ENCODE assay signal across 36 cellular contexts in genomic region chr4:2127609-2128300, GRCh38.
"Had no signal": no experiment of that assay in that cellular context is flagged by ENCODE, and none has a peak within 500 bp of the region (broad histone marks: within the 10 kb centered on the region; RNA-seq: fewer than 3 reads in every experiment).

No MANE protein-coding gene starts in this region.

- ATAC-seq: activated T-cell treated with anti-CD3 and anti-CD28 coated beads, Interleukin-2, amount 50 U/mL, for 4 hours; activated T-helper 17 cell treated with anti-CD3 and anti-CD28 coated beads, Interleukin-2, amount 50 U/mL, for 72 hours; effector memory CD8-positive, alpha-beta T cell; left cardiac atrium; left ventricle myocardium superior; naive thymus-derived CD4-positive, alpha-beta T cell; psoas muscle; stimulated activated naive B cell treated with anti-CD40 and anti-IgM and Interleukin-4, amounts not matched to agents 10 μg/mL and 1 μg/mL and 100 μg/mL, for 72 hours had no signal

- H2AFZ ChIP-seq: parathyroid adenoma had no signal

- H3K27ac Mint-ChIP-seq: activated CD4-positive, alpha-beta memory T cell treated with anti-CD3 and anti-CD28 coated beads, Interleukin-2, amount 10 ng/mL, durations not matched to agents 7 days and 5 days; activated CD4-positive, alpha-beta T cell treated with anti-CD3 and anti-CD28 coated beads, Interleukin-2, amount 10 ng/mL, durations not matched to agents 24 days and 14 days; activated T-helper 17 cell treated with anti-CD3 and anti-CD28 coated beads, Interleukin-2, amount 50 U/mL, for 72 hours; effector memory CD8-positive, alpha-beta T cell; stimulated activated naive B cell treated with anti-CD40 and anti-IgM and Interleukin-4, amounts not matched to agents 10 μg/mL and 1 μg/mL and 100 μg/mL, for 72 hours; T-helper 1 cell treated with Interleukin-12 subunit alpha and Interleukin-12 subunit beta and Interleukin-4 antibody, amounts not matched to agents 30 μg/mL and 1 μg/mL, for 36 hours had no signal

- H3K9me3 ChIP-seq: psoas muscle, thyroid gland had no signal

- H3K27me3 Mint-ChIP-seq: activated CD4-positive, alpha-beta memory T cell treated with anti-CD3 and anti-CD28 coated beads, Interleukin-2, amount 10 ng/mL, durations not matched to agents 7 days and 5 days; activated CD4-positive, alpha-beta T cell treated with anti-CD3 and anti-CD28 coated beads, Interleukin-2, amount 10 ng/mL, durations not matched to agents 24 days and 14 days; activated T-helper 17 cell treated with anti-CD3 and anti-CD28 coated beads, Interleukin-2, amount 50 U/mL, for 72 hours had no signal

- H3K4me2 ChIP-seq: smooth muscle cell had no signal

- H3K4me3 ChIP-seq: coronary artery, dorsolateral prefrontal cortex, psoas muscle, right atrium auricular region, smooth muscle cell, stomach, thyroid gland, upper lobe of right lung had no signal

- H3K79me2 ChIP-seq: parathyroid adenoma had no signal

- H3K4me1 ChIP-seq: parathyroid adenoma, psoas muscle, right atrium auricular region, stomach, thyroid gland, upper lobe of right lung had no signal

- H3K27me3 ChIP-seq: dorsolateral prefrontal cortex, right atrium auricular region, stomach, thyroid gland, upper lobe of right lung had no signal

- H3K27ac ChIP-seq: coronary artery, dorsolateral prefrontal cortex, parathyroid adenoma, psoas muscle, right atrium auricular region, stomach, thyroid gland, upper lobe of right lung had no signal

- H3K4me3 Mint-ChIP-seq: activated CD4-positive, alpha-beta memory T cell treated with anti-CD3 and anti-CD28 coated beads, Interleukin-2, amount 10 ng/mL, durations not matched to agents 7 days and 5 days; activated CD4-positive, alpha-beta T cell treated with anti-CD3 and anti-CD28 coated beads, Interleukin-2, amount 10 ng/mL, durations not matched to agents 24 days and 14 days; activated T-cell treated with anti-CD3 and anti-CD28 coated beads, Interleukin-2, amount 50 U/mL, for 4 hours; activated T-helper 17 cell treated with anti-CD3 and anti-CD28 coated beads, Interleukin-2, amount 50 U/mL, for 72 hours; central memory CD8-positive, alpha-beta T cell; effector memory CD8-positive, alpha-beta T cell; naive thymus-derived CD4-positive, alpha-beta T cell; stimulated activated naive B cell treated with anti-CD40 and anti-IgM and Interleukin-4, amounts not matched to agents 10 μg/mL and 1 μg/mL and 100 μg/mL, for 72 hours; T-helper 1 cell treated with Interleukin-12 subunit alpha and Interleukin-12 subunit beta and Interleukin-4 antibody, amounts not matched to agents 30 μg/mL and 1 μg/mL, for 36 hours had no signal

- DNase-seq: activated CD4-positive, alpha-beta memory T cell treated with anti-CD3 and anti-CD28 coated beads, Interleukin-2, amount 10 ng/mL, durations not matched to agents 7 days and 5 days; activated CD4-positive, alpha-beta T cell treated with anti-CD3 and anti-CD28 coated beads, Interleukin-2, amount 10 ng/mL, durations not matched to agents 24 days and 14 days; activated CD4-positive, CD25-positive, alpha-beta regulatory T cell treated with anti-CD3 and anti-CD28 coated beads, Interleukin-2, amount 50 U/mL, for 72 hours; activated gamma-delta T cell treated with Interleukin-2 at 50 U/mL for 16 hours; activated naive CD4-positive, alpha-beta T cell treated with anti-CD3 and anti-CD28 coated beads, Interleukin-2, amount 50 U/mL, for 16 hours; activated T-cell treated with anti-CD3 and anti-CD28 coated beads, Interleukin-2, amount 50 U/mL, for 4 hours; amygdala; dorsolateral prefrontal cortex; effector memory CD8-positive, alpha-beta T cell; erythroblast; foreskin fibroblast; head of caudate nucleus; hippocampal formation; left cardiac atrium; left ventricle myocardium superior; midbrain; naive thymus-derived CD4-positive, alpha-beta T cell; nucleus accumbens; psoas muscle; stimulated activated CD4-positive, alpha-beta T cell treated with anti-CD3 and anti-CD28 coated beads, Interleukin-1b, Interleukin-23, amount 100 ng/mL, for 48 hours; stimulated activated naive B cell treated with anti-CD40 and anti-IgM and Interleukin-4, amounts not matched to agents 10 μg/mL and 1 μg/mL and 100 μg/mL, for 72 hours; stomach; SW 1271; T-helper 9 cell; thyroid gland; upper lobe of right lung had no signal

- FAIRE-seq: bronchial epithelial cell, keratinocyte, TTC549 had no signal

- H3K36me3 ChIP-seq: right atrium auricular region, stomach, thyroid gland, upper lobe of right lung had no signal

- H3K9ac ChIP-seq: parathyroid adenoma had no signal

- H3K4me1 Mint-ChIP-seq: activated CD4-positive, alpha-beta memory T cell treated with anti-CD3 and anti-CD28 coated beads, Interleukin-2, amount 10 ng/mL, durations not matched to agents 7 days and 5 days; activated CD4-positive, alpha-beta T cell treated with anti-CD3 and anti-CD28 coated beads, Interleukin-2, amount 10 ng/mL, durations not matched to agents 24 days and 14 days; activated T-helper 17 cell treated with anti-CD3 and anti-CD28 coated beads, Interleukin-2, amount 50 U/mL, for 72 hours; central memory CD8-positive, alpha-beta T cell; stimulated activated naive B cell treated with anti-CD40 and anti-IgM and Interleukin-4, amounts not matched to agents 10 μg/mL and 1 μg/mL and 100 μg/mL, for 72 hours had no signal
